Comparison of ENCODE assay signal across 33 cellular contexts in genomic region chr16:52568495-52568894, GRCh38. TPM values are rescaled to one million over a fixed set of nuclear protein-coding genes. Genes with fewer than 3 reads are reported as not detected.
"Had no signal": no experiment of that assay in that cellular context is flagged by ENCODE, and none has a peak within 500 bp of the region (broad histone marks: within the 10 kb centered on the region; RNA-seq: fewer than 3 reads in every experiment).

No MANE protein-coding gene starts in this region.

- H3K4me3 ChIP-seq: colonic mucosa, coronary artery, dorsolateral prefrontal cortex, esophagus muscularis mucosa, esophagus squamous epithelium, gastrocnemius medialis, gastroesophageal sphincter, heart left ventricle, heart right ventricle had no signal

- H3K27ac Mint-ChIP-seq: dendritic cell treated with granulocyte-macrophage colony-stimulating factor and Interleukin-4, amounts not matched to agents 40 ng/mL and 50 ng/mL, for 4 days; effector memory CD8-positive, alpha-beta T cell; endodermal cell had no signal

- H3K9me3 ChIP-seq: colonic mucosa, esophagus muscularis mucosa, esophagus squamous epithelium, gastrocnemius medialis, gastroesophageal sphincter, heart right ventricle had no signal

- H3K36me3 ChIP-seq: colonic mucosa, esophagus muscularis mucosa, esophagus squamous epithelium, gastrocnemius medialis, gastroesophageal sphincter, heart left ventricle, heart right ventricle had no signal

- ATAC-seq: effector memory CD8-positive, alpha-beta T cell; esophagus mucosa; foreskin keratinocyte; gastrocnemius medialis; gastroesophageal sphincter; heart left ventricle; heart right ventricle had no signal

- H3K27me3 ChIP-seq: colonic mucosa, esophagus squamous epithelium, foreskin keratinocyte, gastrocnemius medialis, gastroesophageal sphincter, heart right ventricle had no signal

- FAIRE-seq: colon, endometrium, endothelial cell of umbilical vein, frontal cortex had no signal

- H3K27ac ChIP-seq: colonic mucosa, coronary artery, dorsolateral prefrontal cortex, epithelial cell of prostate, esophagus muscularis mucosa, esophagus squamous epithelium, foreskin keratinocyte, gastrocnemius medialis, gastroesophageal sphincter, heart left ventricle, heart right ventricle had no signal

- H3K27me3 Mint-ChIP-seq: dendritic cell treated with granulocyte-macrophage colony-stimulating factor and Interleukin-4, amounts not matched to agents 40 ng/mL and 50 ng/mL, for 4 days had no signal

- H3K4me3 Mint-ChIP-seq: dendritic cell treated with granulocyte-macrophage colony-stimulating factor and Interleukin-4, amounts not matched to agents 40 ng/mL and 50 ng/mL, for 4 days; effector memory CD8-positive, alpha-beta T cell; endodermal cell had no signal

- H3K4me1 ChIP-seq: esophagus muscularis mucosa, esophagus squamous epithelium, foreskin keratinocyte, gastrocnemius medialis, gastroesophageal sphincter, heart left ventricle, heart right ventricle had no signal

- DNase-seq: colonic mucosa; cortex of kidney; dermis blood vessel endothelial cell; dorsolateral prefrontal cortex; effector CD4-positive, alpha-beta T cell; effector CD8-positive, alpha-beta T cell; effector memory CD4-positive, alpha-beta T cell; effector memory CD8-positive, alpha-beta T cell; endodermal cell; erythroblast; esophagus squamous epithelium; foreskin fibroblast; foreskin keratinocyte; foreskin melanocyte; gastrocnemius medialis; glutamatergic neuron; head of caudate nucleus; heart left ventricle; heart right ventricle had no signal

RNA-seq across cellular contexts. Expression of gene TOX3, which starts 21.6 kb away (rescaled TPM):
- total RNA-seq: dermis microvascular lymphatic vessel endothelial cell, endothelial cell of umbilical vein, fibroblast of lung, fibroblast of villous mesenchyme, foreskin keratinocyte, glomerular endothelial cell, heart right ventricle had no signal
- polyA plus RNA-seq: endothelial cell of umbilical vein, fibroblast of lung, heart left ventricle, heart right ventricle had no signal
